ENCODE assay signal across 1 cellular context in the genomic region with DNA sequence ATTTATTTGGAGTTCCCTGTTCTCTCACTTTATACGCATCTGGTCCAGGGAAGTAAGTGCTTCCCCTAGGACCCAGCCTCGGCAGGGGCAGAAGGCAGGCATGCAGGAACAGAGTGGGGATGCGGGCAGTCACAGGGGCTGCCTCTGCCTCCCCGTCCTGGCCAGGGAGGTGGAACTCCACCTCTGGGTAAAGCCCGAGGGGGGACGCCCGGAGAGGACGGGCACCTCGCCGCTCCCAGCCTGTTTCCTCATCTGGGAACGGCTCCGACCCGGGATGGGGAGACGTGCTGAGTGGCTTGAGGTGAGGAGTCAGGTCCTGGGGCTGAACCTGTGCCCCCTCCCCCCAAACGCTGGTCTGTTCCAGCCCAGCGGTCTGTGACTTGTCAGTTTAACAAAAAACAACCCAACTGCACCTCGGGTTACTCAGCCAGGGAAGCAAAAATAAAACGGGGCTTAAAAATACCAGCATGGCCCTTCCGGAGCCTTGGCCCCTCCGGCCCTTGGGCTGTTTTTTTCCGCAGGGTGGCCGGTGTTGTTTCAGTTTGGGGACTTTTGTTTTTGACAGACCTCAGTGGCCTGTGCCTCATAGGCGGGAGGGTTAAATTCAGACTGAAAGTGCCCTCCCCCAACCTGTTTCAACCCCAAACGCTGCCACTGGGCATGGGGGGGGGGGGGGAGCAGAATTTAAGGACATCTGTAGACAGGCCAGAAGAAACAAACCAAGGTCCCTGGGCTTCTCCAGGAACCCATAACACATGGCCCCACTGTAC.
TF ChIP-seq lines count a peak whose summit lies in the region.

No MANE protein-coding gene starts in this region.

TF ChIP-seq in GM12878, 131 proteins besides CTCF, POLR2A, EP300 and RAD21 (continues in another document):
- TF ChIP-seq SUZ12 (IDR thresholded peaks at IDR 0.05; ENCODE audit: unreplicated experiment), result no peak
- TF ChIP-seq CEBPB (IDR thresholded peaks at IDR 0.05; ENCODE audit: borderline replicate concordance in 1 of 2, low read depth in 2 of 2, low read length in 2 of 2), result no peak
- TF ChIP-seq STAT3 (IDR thresholded peaks at IDR 0.05; ENCODE audit: low read depth, low read length), result no peak
- no peak for TF ChIP-seq ZNF622 (IDR thresholded peaks at IDR 0.05)
- no peak for TF ChIP-seq MTA2 (IDR thresholded peaks at IDR 0.05; ENCODE audit: low read depth)
- no peak for TF ChIP-seq JUNB (IDR thresholded peaks at IDR 0.05)
- TF ChIP-seq, protein P1, sequence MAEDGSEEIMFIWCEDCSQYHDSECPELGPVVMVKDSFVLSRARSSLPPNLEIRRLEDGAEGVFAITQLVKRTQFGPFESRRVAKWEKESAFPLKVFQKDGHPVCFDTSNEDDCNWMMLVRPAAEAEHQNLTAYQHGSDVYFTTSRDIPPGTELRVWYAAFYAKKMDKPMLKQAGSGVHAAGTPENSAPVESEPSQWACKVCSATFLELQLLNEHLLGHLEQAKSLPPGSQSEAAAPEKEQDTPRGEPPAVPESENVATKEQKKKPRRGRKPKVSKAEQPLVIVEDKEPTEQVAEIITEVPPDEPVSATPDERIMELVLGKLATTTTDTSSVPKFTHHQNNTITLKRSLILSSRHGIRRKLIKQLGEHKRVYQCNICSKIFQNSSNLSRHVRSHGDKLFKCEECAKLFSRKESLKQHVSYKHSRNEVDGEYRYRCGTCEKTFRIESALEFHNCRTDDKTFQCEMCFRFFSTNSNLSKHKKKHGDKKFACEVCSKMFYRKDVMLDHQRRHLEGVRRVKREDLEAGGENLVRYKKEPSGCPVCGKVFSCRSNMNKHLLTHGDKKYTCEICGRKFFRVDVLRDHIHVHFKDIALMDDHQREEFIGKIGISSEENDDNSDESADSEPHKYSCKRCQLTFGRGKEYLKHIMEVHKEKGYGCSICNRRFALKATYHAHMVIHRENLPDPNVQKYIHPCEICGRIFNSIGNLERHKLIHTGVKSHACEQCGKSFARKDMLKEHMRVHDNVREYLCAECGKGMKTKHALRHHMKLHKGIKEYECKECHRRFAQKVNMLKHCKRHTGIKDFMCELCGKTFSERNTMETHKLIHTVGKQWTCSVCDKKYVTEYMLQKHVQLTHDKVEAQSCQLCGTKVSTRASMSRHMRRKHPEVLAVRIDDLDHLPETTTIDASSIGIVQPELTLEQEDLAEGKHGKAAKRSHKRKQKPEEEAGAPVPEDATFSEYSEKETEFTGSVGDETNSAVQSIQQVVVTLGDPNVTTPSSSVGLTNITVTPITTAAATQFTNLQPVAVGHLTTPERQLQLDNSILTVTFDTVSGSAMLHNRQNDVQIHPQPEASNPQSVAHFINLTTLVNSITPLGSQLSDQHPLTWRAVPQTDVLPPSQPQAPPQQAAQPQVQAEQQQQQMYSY (CRISPR knock-in tag; IDR thresholded peaks at IDR 0.05), result no peak
- TF ChIP-seq CREM (IDR thresholded peaks at IDR 0.05; ENCODE audit: low read depth), result no peak; the same call in none of the 2 replicates
- no peak for TF ChIP-seq NR2C1 (IDR thresholded peaks at IDR 0.05)
- peak; percentile 37; the same call in 1 of the 2 replicates for TF ChIP-seq MXI1 (IDR thresholded peaks at IDR 0.05; ENCODE audit: low read depth, low read length)
- TF ChIP-seq, protein P2, sequence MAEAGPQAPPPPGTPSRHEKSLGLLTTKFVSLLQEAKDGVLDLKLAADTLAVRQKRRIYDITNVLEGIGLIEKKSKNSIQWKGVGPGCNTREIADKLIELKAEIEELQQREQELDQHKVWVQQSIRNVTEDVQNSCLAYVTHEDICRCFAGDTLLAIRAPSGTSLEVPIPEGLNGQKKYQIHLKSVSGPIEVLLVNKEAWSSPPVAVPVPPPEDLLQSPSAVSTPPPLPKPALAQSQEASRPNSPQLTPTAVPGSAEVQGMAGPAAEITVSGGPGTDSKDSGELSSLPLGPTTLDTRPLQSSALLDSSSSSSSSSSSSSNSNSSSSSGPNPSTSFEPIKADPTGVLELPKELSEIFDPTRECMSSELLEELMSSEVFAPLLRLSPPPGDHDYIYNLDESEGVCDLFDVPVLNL (IDR thresholded peaks at IDR 0.05; ENCODE audit: low read depth, low read length), result 0 out of 2 replicates have a peak, but pooled peaks have one; percentile 37
- no peak for TF ChIP-seq FOXK2 (IDR thresholded peaks at IDR 0.05)
- TF ChIP-seq SPI1 (IDR thresholded peaks at IDR 0.05; ENCODE audit: borderline replicate concordance, insufficient read depth, low read depth, low read length), result no peak
- TF ChIP-seq, protein P3, sequence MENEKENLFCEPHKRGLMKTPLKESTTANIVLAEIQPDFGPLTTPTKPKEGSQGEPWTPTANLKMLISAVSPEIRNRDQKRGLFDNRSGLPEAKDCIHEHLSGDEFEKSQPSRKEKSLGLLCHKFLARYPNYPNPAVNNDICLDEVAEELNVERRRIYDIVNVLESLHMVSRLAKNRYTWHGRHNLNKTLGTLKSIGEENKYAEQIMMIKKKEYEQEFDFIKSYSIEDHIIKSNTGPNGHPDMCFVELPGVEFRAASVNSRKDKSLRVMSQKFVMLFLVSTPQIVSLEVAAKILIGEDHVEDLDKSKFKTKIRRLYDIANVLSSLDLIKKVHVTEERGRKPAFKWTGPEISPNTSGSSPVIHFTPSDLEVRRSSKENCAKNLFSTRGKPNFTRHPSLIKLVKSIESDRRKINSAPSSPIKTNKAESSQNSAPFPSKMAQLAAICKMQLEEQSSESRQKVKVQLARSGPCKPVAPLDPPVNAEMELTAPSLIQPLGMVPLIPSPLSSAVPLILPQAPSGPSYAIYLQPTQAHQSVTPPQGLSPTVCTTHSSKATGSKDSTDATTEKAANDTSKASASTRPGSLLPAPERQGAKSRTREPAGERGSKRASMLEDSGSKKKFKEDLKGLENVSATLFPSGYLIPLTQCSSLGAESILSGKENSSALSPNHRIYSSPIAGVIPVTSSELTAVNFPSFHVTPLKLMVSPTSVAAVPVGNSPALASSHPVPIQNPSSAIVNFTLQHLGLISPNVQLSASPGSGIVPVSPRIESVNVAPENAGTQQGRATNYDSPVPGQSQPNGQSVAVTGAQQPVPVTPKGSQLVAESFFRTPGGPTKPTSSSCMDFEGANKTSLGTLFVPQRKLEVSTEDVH (IDR thresholded peaks at IDR 0.05; ENCODE audit: low read depth, partially characterized antibody), result no peak
- TF ChIP-seq YBX1 (IDR thresholded peaks at IDR 0.05), result no peak
- TF ChIP-seq TARDBP (IDR thresholded peaks at IDR 0.05; ENCODE audit: borderline replicate concordance), result 0 out of 2 replicates have a peak, but pooled peaks have one; percentile 4
- TF ChIP-seq ESRRA (IDR thresholded peaks at IDR 0.05; ENCODE audit: low read length), result no peak
- TF ChIP-seq RBBP5 (conservative IDR thresholded peaks at IDR 0.05), result no peak
- no peak for TF ChIP-seq RELA (IDR thresholded peaks at IDR 0.05; ENCODE audit: borderline replicate concordance, partially characterized antibody)
- TF ChIP-seq SMAD1 (IDR thresholded peaks at IDR 0.05; ENCODE audit: low read depth, partially characterized antibody), result no peak
- TF ChIP-seq, protein P4, sequence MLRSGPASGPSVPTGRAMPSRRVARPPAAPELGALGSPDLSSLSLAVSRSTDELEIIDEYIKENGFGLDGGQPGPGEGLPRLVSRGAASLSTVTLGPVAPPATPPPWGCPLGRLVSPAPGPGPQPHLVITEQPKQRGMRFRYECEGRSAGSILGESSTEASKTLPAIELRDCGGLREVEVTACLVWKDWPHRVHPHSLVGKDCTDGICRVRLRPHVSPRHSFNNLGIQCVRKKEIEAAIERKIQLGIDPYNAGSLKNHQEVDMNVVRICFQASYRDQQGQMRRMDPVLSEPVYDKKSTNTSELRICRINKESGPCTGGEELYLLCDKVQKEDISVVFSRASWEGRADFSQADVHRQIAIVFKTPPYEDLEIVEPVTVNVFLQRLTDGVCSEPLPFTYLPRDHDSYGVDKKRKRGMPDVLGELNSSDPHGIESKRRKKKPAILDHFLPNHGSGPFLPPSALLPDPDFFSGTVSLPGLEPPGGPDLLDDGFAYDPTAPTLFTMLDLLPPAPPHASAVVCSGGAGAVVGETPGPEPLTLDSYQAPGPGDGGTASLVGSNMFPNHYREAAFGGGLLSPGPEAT (IDR thresholded peaks at IDR 0.05; ENCODE audit: low read depth), result no peak
- no peak for TF ChIP-seq ZZZ3 (IDR thresholded peaks at IDR 0.05; ENCODE audit: control insufficient read depth, insufficient read length, low read depth)
- TF ChIP-seq, protein P5, sequence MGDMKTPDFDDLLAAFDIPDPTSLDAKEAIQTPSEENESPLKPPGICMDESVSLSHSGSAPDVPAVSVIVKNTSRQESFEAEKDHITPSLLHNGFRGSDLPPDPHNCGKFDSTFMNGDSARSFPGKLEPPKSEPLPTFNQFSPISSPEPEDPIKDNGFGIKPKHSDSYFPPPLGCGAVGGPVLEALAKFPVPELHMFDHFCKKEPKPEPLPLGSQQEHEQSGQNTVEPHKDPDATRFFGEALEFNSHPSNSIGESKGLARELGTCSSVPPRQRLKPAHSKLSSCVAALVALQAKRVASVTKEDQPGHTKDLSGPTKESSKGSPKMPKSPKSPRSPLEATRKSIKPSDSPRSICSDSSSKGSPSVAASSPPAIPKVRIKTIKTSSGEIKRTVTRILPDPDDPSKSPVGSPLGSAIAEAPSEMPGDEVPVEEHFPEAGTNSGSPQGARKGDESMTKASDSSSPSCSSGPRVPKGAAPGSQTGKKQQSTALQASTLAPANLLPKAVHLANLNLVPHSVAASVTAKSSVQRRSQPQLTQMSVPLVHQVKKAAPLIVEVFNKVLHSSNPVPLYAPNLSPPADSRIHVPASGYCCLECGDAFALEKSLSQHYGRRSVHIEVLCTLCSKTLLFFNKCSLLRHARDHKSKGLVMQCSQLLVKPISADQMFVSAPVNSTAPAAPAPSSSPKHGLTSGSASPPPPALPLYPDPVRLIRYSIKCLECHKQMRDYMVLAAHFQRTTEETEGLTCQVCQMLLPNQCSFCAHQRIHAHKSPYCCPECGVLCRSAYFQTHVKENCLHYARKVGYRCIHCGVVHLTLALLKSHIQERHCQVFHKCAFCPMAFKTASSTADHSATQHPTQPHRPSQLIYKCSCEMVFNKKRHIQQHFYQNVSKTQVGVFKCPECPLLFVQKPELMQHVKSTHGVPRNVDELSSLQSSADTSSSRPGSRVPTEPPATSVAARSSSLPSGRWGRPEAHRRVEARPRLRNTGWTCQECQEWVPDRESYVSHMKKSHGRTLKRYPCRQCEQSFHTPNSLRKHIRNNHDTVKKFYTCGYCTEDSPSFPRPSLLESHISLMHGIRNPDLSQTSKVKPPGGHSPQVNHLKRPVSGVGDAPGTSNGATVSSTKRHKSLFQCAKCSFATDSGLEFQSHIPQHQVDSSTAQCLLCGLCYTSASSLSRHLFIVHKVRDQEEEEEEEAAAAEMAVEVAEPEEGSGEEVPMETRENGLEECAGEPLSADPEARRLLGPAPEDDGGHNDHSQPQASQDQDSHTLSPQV (IDR thresholded peaks at IDR 0.05), result no peak
- 0 out of 2 replicates have a peak, but pooled peaks have one; percentile 28 for TF ChIP-seq GATAD2B (conservative IDR thresholded peaks at IDR 0.05; ENCODE audit: low read depth)
- TF ChIP-seq, protein P6, sequence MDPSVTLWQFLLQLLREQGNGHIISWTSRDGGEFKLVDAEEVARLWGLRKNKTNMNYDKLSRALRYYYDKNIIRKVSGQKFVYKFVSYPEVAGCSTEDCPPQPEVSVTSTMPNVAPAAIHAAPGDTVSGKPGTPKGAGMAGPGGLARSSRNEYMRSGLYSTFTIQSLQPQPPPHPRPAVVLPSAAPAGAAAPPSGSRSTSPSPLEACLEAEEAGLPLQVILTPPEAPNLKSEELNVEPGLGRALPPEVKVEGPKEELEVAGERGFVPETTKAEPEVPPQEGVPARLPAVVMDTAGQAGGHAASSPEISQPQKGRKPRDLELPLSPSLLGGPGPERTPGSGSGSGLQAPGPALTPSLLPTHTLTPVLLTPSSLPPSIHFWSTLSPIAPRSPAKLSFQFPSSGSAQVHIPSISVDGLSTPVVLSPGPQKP (IDR thresholded peaks at IDR 0.05; ENCODE audit: low read depth, low read length), result peak; percentile 15; the same call in 1 of the 2 replicates
- TF ChIP-seq, protein P7, sequence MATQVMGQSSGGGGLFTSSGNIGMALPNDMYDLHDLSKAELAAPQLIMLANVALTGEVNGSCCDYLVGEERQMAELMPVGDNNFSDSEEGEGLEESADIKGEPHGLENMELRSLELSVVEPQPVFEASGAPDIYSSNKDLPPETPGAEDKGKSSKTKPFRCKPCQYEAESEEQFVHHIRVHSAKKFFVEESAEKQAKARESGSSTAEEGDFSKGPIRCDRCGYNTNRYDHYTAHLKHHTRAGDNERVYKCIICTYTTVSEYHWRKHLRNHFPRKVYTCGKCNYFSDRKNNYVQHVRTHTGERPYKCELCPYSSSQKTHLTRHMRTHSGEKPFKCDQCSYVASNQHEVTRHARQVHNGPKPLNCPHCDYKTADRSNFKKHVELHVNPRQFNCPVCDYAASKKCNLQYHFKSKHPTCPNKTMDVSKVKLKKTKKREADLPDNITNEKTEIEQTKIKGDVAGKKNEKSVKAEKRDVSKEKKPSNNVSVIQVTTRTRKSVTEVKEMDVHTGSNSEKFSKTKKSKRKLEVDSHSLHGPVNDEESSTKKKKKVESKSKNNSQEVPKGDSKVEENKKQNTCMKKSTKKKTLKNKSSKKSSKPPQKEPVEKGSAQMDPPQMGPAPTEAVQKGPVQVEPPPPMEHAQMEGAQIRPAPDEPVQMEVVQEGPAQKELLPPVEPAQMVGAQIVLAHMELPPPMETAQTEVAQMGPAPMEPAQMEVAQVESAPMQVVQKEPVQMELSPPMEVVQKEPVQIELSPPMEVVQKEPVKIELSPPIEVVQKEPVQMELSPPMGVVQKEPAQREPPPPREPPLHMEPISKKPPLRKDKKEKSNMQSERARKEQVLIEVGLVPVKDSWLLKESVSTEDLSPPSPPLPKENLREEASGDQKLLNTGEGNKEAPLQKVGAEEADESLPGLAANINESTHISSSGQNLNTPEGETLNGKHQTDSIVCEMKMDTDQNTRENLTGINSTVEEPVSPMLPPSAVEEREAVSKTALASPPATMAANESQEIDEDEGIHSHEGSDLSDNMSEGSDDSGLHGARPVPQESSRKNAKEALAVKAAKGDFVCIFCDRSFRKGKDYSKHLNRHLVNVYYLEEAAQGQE (IDR thresholded peaks at IDR 0.05; ENCODE audit: low read depth, low read length), result no peak
- no peak for TF ChIP-seq BRCA1 (IDR thresholded peaks at IDR 0.05; ENCODE audit: low read depth, low read length)
- no peak for TF ChIP-seq NRF1 (conservative IDR thresholded peaks at IDR 0.05; ENCODE audit: low read depth, low read length)
- TF ChIP-seq, protein P8, sequence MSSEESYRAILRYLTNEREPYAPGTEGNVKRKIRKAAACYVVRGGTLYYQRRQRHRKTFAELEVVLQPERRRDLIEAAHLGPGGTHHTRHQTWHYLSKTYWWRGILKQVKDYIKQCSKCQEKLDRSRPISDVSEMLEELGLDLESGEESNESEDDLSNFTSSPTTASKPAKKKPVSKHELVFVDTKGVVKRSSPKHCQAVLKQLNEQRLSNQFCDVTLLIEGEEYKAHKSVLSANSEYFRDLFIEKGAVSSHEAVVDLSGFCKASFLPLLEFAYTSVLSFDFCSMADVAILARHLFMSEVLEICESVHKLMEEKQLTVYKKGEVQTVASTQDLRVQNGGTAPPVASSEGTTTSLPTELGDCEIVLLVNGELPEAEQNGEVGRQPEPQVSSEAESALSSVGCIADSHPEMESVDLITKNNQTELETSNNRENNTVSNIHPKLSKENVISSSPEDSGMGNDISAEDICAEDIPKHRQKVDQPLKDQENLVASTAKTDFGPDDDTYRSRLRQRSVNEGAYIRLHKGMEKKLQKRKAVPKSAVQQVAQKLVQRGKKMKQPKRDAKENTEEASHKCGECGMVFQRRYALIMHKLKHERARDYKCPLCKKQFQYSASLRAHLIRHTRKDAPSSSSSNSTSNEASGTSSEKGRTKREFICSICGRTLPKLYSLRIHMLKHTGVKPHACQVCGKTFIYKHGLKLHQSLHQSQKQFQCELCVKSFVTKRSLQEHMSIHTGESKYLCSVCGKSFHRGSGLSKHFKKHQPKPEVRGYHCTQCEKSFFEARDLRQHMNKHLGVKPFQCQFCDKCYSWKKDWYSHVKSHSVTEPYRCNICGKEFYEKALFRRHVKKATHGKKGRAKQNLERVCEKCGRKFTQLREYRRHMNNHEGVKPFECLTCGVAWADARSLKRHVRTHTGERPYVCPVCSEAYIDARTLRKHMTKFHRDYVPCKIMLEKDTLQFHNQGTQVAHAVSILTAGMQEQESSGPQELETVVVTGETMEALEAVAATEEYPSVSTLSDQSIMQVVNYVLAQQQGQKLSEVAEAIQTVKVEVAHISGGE (CRISPR knock-in tag; IDR thresholded peaks at IDR 0.05), result no peak
- 0 out of 2 replicates have a peak, but pooled peaks have one; percentile 64 for TF ChIP-seq ZBED1 (IDR thresholded peaks at IDR 0.05; ENCODE audit: borderline replicate concordance)
